In the genomic region with DNA sequence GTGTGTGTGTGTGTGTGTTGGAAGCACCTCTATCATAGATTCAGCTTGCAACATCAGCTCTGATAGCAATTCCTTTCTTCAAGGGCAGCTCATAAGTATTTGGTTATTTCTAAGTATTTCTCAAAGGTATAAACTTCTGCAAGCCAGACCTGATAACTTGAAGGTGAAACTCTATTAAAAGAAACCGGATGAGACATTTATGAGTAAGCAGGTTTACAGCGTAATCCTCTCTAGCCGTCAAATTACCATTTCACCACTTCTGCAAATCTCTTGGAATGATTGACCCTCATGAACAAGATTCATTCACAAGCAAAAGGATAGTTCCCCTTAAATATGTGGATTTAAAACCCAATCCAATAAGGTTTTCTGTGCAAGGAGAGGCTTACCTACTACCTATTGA, we compare ENCODE assay signal across 1 cellular context.
TF ChIP-seq lines count a peak whose summit lies in the region.

No MANE protein-coding gene starts in this region.

TF ChIP-seq in GM12878, 131 proteins besides CTCF, POLR2A, EP300 and RAD21 (continued from another document and continues in another):
- TF ChIP-seq, protein P1, sequence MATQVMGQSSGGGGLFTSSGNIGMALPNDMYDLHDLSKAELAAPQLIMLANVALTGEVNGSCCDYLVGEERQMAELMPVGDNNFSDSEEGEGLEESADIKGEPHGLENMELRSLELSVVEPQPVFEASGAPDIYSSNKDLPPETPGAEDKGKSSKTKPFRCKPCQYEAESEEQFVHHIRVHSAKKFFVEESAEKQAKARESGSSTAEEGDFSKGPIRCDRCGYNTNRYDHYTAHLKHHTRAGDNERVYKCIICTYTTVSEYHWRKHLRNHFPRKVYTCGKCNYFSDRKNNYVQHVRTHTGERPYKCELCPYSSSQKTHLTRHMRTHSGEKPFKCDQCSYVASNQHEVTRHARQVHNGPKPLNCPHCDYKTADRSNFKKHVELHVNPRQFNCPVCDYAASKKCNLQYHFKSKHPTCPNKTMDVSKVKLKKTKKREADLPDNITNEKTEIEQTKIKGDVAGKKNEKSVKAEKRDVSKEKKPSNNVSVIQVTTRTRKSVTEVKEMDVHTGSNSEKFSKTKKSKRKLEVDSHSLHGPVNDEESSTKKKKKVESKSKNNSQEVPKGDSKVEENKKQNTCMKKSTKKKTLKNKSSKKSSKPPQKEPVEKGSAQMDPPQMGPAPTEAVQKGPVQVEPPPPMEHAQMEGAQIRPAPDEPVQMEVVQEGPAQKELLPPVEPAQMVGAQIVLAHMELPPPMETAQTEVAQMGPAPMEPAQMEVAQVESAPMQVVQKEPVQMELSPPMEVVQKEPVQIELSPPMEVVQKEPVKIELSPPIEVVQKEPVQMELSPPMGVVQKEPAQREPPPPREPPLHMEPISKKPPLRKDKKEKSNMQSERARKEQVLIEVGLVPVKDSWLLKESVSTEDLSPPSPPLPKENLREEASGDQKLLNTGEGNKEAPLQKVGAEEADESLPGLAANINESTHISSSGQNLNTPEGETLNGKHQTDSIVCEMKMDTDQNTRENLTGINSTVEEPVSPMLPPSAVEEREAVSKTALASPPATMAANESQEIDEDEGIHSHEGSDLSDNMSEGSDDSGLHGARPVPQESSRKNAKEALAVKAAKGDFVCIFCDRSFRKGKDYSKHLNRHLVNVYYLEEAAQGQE (IDR thresholded peaks at IDR 0.05; ENCODE audit: low read depth, low read length), result no peak
- TF ChIP-seq ZNF274 (IDR thresholded peaks at IDR 0.05; ENCODE audit: insufficient read depth, insufficient read length) (no peak), IKZF1 (conservative IDR thresholded peaks at IDR 0.05) (peak; percentile 46), CBX5 (IDR thresholded peaks at IDR 0.05; ENCODE audit: low read depth) (no peak), BACH1 (IDR thresholded peaks at IDR 0.05; ENCODE audit: borderline replicate concordance) (no peak), RELA (IDR thresholded peaks at IDR 0.05; ENCODE audit: borderline replicate concordance, partially characterized antibody) (no peak), NBN (IDR thresholded peaks at IDR 0.05) (no peak), ASH2L (IDR thresholded peaks at IDR 0.05; ENCODE audit: borderline replicate concordance, low read depth) (no peak), KDM1A (IDR thresholded peaks at IDR 0.05; ENCODE audit: borderline replicate concordance) (no peak), IKZF2 (IDR thresholded peaks at IDR 0.05) (peak; percentile 27 to 55; a peak in 3 of 4 replicates), CBFB (IDR thresholded peaks at IDR 0.05; ENCODE audit: low read depth) (no peak), LARP7 (IDR thresholded peaks at IDR 0.05) (no peak), RB1 (IDR thresholded peaks at IDR 0.05; ENCODE audit: borderline replicate concordance) (no peak), TAF1 (IDR thresholded peaks at IDR 0.05; ENCODE audit: borderline replicate concordance, low read depth, low read length) (no peak), TBL1XR1 (IDR thresholded peaks at IDR 0.05; ENCODE audit: low read depth, low read length) (no peak), RBBP5 (conservative IDR thresholded peaks at IDR 0.05) (no peak), ZNF622 (IDR thresholded peaks at IDR 0.05) (no peak), POLR2AphosphoS5 (IDR thresholded peaks at IDR 0.05; ENCODE audit: low read length) (no peak), EGR1 (IDR thresholded peaks at IDR 0.05; ENCODE audit: borderline replicate concordance in 1 of 2, low read depth in 2 of 2, low read length in 2 of 2) (no peak), ATF7 (IDR thresholded peaks at IDR 0.05; ENCODE audit: low read depth) (no peak), NR2F1 (conservative IDR thresholded peaks at IDR 0.05) (no peak), DPF2 (IDR thresholded peaks at IDR 0.05) (peak; percentile 24; the same call in 1 of the 2 replicates), NFXL1 (IDR thresholded peaks at IDR 0.05; ENCODE audit: borderline replicate concordance) (no peak), MYC (IDR thresholded peaks at IDR 0.05; ENCODE audit: insufficient read depth, insufficient read length, insufficient replicate concordance, low read length, severe bottlenecking) (no peak)
- TF ChIP-seq, protein P2, sequence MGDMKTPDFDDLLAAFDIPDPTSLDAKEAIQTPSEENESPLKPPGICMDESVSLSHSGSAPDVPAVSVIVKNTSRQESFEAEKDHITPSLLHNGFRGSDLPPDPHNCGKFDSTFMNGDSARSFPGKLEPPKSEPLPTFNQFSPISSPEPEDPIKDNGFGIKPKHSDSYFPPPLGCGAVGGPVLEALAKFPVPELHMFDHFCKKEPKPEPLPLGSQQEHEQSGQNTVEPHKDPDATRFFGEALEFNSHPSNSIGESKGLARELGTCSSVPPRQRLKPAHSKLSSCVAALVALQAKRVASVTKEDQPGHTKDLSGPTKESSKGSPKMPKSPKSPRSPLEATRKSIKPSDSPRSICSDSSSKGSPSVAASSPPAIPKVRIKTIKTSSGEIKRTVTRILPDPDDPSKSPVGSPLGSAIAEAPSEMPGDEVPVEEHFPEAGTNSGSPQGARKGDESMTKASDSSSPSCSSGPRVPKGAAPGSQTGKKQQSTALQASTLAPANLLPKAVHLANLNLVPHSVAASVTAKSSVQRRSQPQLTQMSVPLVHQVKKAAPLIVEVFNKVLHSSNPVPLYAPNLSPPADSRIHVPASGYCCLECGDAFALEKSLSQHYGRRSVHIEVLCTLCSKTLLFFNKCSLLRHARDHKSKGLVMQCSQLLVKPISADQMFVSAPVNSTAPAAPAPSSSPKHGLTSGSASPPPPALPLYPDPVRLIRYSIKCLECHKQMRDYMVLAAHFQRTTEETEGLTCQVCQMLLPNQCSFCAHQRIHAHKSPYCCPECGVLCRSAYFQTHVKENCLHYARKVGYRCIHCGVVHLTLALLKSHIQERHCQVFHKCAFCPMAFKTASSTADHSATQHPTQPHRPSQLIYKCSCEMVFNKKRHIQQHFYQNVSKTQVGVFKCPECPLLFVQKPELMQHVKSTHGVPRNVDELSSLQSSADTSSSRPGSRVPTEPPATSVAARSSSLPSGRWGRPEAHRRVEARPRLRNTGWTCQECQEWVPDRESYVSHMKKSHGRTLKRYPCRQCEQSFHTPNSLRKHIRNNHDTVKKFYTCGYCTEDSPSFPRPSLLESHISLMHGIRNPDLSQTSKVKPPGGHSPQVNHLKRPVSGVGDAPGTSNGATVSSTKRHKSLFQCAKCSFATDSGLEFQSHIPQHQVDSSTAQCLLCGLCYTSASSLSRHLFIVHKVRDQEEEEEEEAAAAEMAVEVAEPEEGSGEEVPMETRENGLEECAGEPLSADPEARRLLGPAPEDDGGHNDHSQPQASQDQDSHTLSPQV (IDR thresholded peaks at IDR 0.05), result no peak
- TF ChIP-seq, protein P3, sequence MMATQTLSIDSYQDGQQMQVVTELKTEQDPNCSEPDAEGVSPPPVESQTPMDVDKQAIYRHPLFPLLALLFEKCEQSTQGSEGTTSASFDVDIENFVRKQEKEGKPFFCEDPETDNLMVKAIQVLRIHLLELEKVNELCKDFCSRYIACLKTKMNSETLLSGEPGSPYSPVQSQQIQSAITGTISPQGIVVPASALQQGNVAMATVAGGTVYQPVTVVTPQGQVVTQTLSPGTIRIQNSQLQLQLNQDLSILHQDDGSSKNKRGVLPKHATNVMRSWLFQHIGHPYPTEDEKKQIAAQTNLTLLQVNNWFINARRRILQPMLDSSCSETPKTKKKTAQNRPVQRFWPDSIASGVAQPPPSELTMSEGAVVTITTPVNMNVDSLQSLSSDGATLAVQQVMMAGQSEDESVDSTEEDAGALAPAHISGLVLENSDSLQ (IDR thresholded peaks at IDR 0.05), result peak; percentile 31; the same call in 1 of the 2 replicates
- TF ChIP-seq, protein P4, sequence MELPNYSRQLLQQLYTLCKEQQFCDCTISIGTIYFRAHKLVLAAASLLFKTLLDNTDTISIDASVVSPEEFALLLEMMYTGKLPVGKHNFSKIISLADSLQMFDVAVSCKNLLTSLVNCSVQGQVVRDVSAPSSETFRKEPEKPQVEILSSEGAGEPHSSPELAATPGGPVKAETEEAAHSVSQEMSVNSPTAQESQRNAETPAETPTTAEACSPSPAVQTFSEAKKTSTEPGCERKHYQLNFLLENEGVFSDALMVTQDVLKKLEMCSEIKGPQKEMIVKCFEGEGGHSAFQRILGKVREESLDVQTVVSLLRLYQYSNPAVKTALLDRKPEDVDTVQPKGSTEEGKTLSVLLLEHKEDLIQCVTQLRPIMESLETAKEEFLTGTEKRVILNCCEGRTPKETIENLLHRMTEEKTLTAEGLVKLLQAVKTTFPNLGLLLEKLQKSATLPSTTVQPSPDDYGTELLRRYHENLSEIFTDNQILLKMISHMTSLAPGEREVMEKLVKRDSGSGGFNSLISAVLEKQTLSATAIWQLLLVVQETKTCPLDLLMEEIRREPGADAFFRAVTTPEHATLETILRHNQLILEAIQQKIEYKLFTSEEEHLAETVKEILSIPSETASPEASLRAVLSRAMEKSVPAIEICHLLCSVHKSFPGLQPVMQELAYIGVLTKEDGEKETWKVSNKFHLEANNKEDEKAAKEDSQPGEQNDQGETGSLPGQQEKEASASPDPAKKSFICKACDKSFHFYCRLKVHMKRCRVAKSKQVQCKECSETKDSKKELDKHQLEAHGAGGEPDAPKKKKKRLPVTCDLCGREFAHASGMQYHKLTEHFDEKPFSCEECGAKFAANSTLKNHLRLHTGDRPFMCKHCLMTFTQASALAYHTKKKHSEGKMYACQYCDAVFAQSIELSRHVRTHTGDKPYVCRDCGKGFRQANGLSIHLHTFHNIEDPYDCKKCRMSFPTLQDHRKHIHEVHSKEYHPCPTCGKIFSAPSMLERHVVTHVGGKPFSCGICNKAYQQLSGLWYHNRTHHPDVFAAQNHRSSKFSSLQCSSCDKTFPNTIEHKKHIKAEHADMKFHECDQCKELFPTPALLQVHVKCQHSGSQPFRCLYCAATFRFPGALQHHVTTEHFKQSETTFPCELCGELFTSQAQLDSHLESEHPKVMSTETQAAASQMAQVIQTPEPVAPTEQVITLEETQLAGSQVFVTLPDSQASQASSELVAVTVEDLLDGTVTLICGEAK (IDR thresholded peaks at IDR 0.05; ENCODE audit: borderline replicate concordance), result no peak
- TF ChIP-seq, protein P5, sequence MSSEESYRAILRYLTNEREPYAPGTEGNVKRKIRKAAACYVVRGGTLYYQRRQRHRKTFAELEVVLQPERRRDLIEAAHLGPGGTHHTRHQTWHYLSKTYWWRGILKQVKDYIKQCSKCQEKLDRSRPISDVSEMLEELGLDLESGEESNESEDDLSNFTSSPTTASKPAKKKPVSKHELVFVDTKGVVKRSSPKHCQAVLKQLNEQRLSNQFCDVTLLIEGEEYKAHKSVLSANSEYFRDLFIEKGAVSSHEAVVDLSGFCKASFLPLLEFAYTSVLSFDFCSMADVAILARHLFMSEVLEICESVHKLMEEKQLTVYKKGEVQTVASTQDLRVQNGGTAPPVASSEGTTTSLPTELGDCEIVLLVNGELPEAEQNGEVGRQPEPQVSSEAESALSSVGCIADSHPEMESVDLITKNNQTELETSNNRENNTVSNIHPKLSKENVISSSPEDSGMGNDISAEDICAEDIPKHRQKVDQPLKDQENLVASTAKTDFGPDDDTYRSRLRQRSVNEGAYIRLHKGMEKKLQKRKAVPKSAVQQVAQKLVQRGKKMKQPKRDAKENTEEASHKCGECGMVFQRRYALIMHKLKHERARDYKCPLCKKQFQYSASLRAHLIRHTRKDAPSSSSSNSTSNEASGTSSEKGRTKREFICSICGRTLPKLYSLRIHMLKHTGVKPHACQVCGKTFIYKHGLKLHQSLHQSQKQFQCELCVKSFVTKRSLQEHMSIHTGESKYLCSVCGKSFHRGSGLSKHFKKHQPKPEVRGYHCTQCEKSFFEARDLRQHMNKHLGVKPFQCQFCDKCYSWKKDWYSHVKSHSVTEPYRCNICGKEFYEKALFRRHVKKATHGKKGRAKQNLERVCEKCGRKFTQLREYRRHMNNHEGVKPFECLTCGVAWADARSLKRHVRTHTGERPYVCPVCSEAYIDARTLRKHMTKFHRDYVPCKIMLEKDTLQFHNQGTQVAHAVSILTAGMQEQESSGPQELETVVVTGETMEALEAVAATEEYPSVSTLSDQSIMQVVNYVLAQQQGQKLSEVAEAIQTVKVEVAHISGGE (CRISPR knock-in tag; IDR thresholded peaks at IDR 0.05), result no peak
- TF ChIP-seq, protein P6, sequence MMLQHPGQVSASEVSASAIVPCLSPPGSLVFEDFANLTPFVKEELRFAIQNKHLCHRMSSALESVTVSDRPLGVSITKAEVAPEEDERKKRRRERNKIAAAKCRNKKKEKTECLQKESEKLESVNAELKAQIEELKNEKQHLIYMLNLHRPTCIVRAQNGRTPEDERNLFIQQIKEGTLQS (IDR thresholded peaks at IDR 0.05; ENCODE audit: borderline replicate concordance, extremely low read depth, low read depth, low read length), result no peak
- TF ChIP-seq, protein P7, sequence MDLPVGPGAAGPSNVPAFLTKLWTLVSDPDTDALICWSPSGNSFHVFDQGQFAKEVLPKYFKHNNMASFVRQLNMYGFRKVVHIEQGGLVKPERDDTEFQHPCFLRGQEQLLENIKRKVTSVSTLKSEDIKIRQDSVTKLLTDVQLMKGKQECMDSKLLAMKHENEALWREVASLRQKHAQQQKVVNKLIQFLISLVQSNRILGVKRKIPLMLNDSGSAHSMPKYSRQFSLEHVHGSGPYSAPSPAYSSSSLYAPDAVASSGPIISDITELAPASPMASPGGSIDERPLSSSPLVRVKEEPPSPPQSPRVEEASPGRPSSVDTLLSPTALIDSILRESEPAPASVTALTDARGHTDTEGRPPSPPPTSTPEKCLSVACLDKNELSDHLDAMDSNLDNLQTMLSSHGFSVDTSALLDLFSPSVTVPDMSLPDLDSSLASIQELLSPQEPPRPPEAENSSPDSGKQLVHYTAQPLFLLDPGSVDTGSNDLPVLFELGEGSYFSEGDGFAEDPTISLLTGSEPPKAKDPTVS (IDR thresholded peaks at IDR 0.05; ENCODE audit: low read depth, low read length), result no peak
- TF ChIP-seq, protein P8, sequence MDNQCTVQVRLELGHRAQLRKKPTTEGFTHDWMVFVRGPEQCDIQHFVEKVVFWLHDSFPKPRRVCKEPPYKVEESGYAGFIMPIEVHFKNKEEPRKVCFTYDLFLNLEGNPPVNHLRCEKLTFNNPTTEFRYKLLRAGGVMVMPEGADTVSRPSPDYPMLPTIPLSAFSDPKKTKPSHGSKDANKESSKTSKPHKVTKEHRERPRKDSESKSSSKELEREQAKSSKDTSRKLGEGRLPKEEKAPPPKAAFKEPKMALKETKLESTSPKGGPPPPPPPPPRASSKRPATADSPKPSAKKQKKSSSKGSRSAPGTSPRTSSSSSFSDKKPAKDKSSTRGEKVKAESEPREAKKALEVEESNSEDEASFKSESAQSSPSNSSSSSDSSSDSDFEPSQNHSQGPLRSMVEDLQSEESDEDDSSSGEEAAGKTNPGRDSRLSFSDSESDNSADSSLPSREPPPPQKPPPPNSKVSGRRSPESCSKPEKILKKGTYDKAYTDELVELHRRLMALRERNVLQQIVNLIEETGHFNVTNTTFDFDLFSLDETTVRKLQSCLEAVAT (IDR thresholded peaks at IDR 0.05), result no peak
- TF ChIP-seq, protein P9, sequence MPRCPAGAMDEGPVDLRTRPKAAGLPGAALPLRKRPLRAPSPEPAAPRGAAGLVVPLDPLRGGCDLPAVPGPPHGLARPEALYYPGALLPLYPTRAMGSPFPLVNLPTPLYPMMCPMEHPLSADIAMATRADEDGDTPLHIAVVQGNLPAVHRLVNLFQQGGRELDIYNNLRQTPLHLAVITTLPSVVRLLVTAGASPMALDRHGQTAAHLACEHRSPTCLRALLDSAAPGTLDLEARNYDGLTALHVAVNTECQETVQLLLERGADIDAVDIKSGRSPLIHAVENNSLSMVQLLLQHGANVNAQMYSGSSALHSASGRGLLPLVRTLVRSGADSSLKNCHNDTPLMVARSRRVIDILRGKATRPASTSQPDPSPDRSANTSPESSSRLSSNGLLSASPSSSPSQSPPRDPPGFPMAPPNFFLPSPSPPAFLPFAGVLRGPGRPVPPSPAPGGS (IDR thresholded peaks at IDR 0.05; ENCODE audit: borderline replicate concordance, insufficient read depth, low read depth, low read length, poor library complexity, severe bottlenecking), result no peak
